Comparison of ENCODE assay signal across 32 cellular contexts in the genomic region with DNA sequence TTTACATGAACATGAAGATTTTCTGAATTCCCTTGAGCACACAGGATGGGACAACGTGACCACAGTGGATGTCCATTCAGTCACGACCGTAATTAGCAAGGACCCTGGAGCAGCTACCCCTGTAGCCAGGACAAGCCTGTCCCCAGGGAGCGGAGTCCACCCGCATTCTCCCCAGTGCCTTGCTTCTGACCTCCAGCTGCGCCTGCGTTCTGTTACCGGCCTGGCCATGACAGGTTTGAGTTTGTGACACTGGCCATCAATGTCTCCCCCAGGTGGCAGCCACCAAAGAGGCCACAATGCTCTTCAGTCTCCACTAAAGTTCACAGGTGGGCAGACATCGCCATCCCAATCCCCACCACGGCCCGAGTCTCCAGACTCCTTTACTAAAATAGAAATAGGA.
"Had no signal": no experiment of that assay in that cellular context is flagged by ENCODE, and none has a peak within 500 bp of the region (broad histone marks: within the 10 kb centered on the region; RNA-seq: fewer than 3 reads in every experiment).

No MANE protein-coding gene starts in this region.

- H3K79me2 ChIP-seq: parathyroid adenoma had no signal

- H3K4me1 Mint-ChIP-seq: naive thymus-derived CD4-positive, alpha-beta T cell; natural killer cell; nephron; neural progenitor cell; stimulated activated naive B cell treated with anti-CD40 and anti-IgM and Interleukin-4, amounts not matched to agents 10 μg/mL and 1 μg/mL and 100 μg/mL, for 72 hours; stimulated activated naive CD8-positive, alpha-beta T cell treated with anti-CD3 and anti-CD28 coated beads, Interleukin-15, amount 100 ng/mL, for 72 hours had no signal

- H3K4me3 Mint-ChIP-seq: naive thymus-derived CD4-positive, alpha-beta T cell; natural killer cell; nephron; neural progenitor cell; stimulated activated naive B cell treated with anti-CD40 and anti-IgM and Interleukin-4, amounts not matched to agents 10 μg/mL and 1 μg/mL and 100 μg/mL, for 72 hours; stimulated activated naive CD8-positive, alpha-beta T cell treated with anti-CD3 and anti-CD28 coated beads, Interleukin-15, amount 100 ng/mL, for 72 hours had no signal

- H3K27ac ChIP-seq: neural progenitor cell, neutrophil, ovary, parathyroid adenoma, psoas muscle, skin epidermis, spleen, suprapubic skin, testis, tibial artery, transverse colon, upper lobe of left lung, vagina had no signal

- H3K27me3 ChIP-seq: neural progenitor cell, neutrophil, ovary, spleen, suprapubic skin, testis, tibial artery, transverse colon, upper lobe of left lung, vagina had no signal

- H3K27ac Mint-ChIP-seq: naive thymus-derived CD4-positive, alpha-beta T cell; natural killer cell; nephron; neural progenitor cell; progenitor cell of endocrine pancreas; stimulated activated naive B cell treated with anti-CD40 and anti-IgM and Interleukin-4, amounts not matched to agents 10 μg/mL and 1 μg/mL and 100 μg/mL, for 72 hours; stimulated activated naive CD8-positive, alpha-beta T cell treated with anti-CD3 and anti-CD28 coated beads, Interleukin-15, amount 100 ng/mL, for 72 hours had no signal

- H2AFZ ChIP-seq: neural progenitor cell, parathyroid adenoma had no signal

- ATAC-seq: naive thymus-derived CD4-positive, alpha-beta T cell; natural killer cell; psoas muscle; right cardiac atrium; sciatic nerve; stimulated activated naive B cell treated with anti-CD40 and anti-IgM and Interleukin-4, amounts not matched to agents 10 μg/mL and 1 μg/mL and 100 μg/mL, for 72 hours; stimulated activated naive CD8-positive, alpha-beta T cell treated with anti-CD3 and anti-CD28 coated beads, Interleukin-15, amount 100 ng/mL, for 72 hours; stimulated activated naive CD8-positive, alpha-beta T cell treated with anti-CD3 and anti-CD28 coated beads, Interleukin-15, Interleukin-2, amounts not matched to agents 100 U/mL and 50 U/mL, for 24 hours had no signal

- H3K9me3 ChIP-seq: neutrophil, ovary, psoas muscle, testis, transverse colon, upper lobe of left lung, vagina had no signal

- H3K4me1 ChIP-seq: neural progenitor cell, parathyroid adenoma, psoas muscle, spleen, suprapubic skin, testis, tibial artery, transverse colon, upper lobe of left lung, vagina had no signal

- H3K4me2 ChIP-seq: neural progenitor cell, smooth muscle cell had no signal

- H3K9ac ChIP-seq: neural progenitor cell, parathyroid adenoma had no signal

- FAIRE-seq: urothelium cell line had no signal

- DNase-seq: naive thymus-derived CD4-positive, alpha-beta T cell; natural killer cell; nucleus accumbens; ovary; posterior cingulate gyrus; psoas muscle; right cardiac atrium; spleen; stimulated activated CD4-positive, alpha-beta T cell treated with anti-CD3 and anti-CD28 coated beads, Interleukin-12 subunit alpha, Interleukin-12 subunit beta, amount 100 ng/mL, for 4 hours; stimulated activated CD4-positive, alpha-beta T cell treated with anti-CD3 and anti-CD28 coated beads, Interleukin-1b, Interleukin-23, amount 100 ng/mL, for 48 hours; stimulated activated CD4-positive, alpha-beta T cell treated with anti-CD3 and anti-CD28 coated beads, Interleukin-4, amount 100 ng/mL, for 1 hour; stimulated activated CD4-positive, alpha-beta T cell treated with anti-CD3 and anti-CD28 coated beads, Interleukin-4, amount 100 ng/mL, for 4 hours; stimulated activated CD8-positive, alpha-beta memory T cell treated with anti-CD3 and anti-CD28 coated beads, Interleukin-4, amount 100 ng/mL, for 48 hours; stimulated activated naive B cell treated with anti-CD40 and anti-IgM and Interleukin-4, amounts not matched to agents 10 μg/mL and 1 μg/mL and 100 μg/mL, for 72 hours; stimulated activated naive CD8-positive, alpha-beta T cell treated with anti-CD3 and anti-CD28 coated beads, Interleukin-15, amount 100 ng/mL, for 72 hours; stimulated activated naive CD8-positive, alpha-beta T cell treated with anti-CD3 and anti-CD28 coated beads, Interleukin-15, Interleukin-2, amounts not matched to agents 100 U/mL and 50 U/mL, for 24 hours; substantia nigra; testis; tibial artery; transverse colon had no signal

- H3K36me3 ChIP-seq: neural progenitor cell, neutrophil, ovary, spleen, suprapubic skin, tibial artery, transverse colon, upper lobe of left lung, vagina had no signal

- H3K4me3 ChIP-seq: neural progenitor cell, ovary, psoas muscle, skin epidermis, smooth muscle cell, spleen, suprapubic skin, testis, tibial artery, transverse colon, upper lobe of left lung, vagina had no signal

- H3K36me3 Mint-ChIP-seq: naive thymus-derived CD4-positive, alpha-beta T cell; natural killer cell; stimulated activated naive B cell treated with anti-CD40 and anti-IgM and Interleukin-4, amounts not matched to agents 10 μg/mL and 1 μg/mL and 100 μg/mL, for 72 hours had no signal
